ENCODE assay signal across 20 cellular contexts in genomic region chr9:126515873-126516505, GRCh38.
DNase-seq lines count a peak whose midpoint lies in the region; ATAC-seq, FAIRE-seq and TF ChIP-seq lines count a peak whose summit lies in the region.
"Had no signal": no experiment of that assay in that cellular context is flagged by ENCODE, and none has a peak within 500 bp of the region (broad histone marks: within the 10 kb centered on the region; RNA-seq: fewer than 3 reads in every experiment).

No MANE protein-coding gene starts in this region.

- ATAC-seq in HG03139 (IDR thresholded peaks at IDR 0.05; ENCODE audit: unreplicated experiment): no peak

- peak overlapping the region; percentile 31; the same call in 1 of the 2 replicates for H3K9ac ChIP-seq in KMS-11
- no peak overlapping the region for H3K9ac ChIP-seq in endodermal cell (ENCODE audit: extremely low read depth, low read length, poor library complexity, severe bottlenecking)

- CTCF ChIA-PET in activated CD4-positive, alpha-beta memory T cell treated with anti-CD3 and anti-CD28 coated beads, Interleukin-2, amount 10 ng/mL, durations not matched to agents 7 days and 5 days (lab: Charles Lee): interaction anchor here (1.5 to 3.5 kb wide), 6 partner anchors 9 to 41 kb away, joined by 4 to 24 read pairs (median 8); no protein-coding TSS in a partner anchor
- CTCF ChIA-PET in activated CD4-positive, alpha-beta memory T cell treated with anti-CD3 and anti-CD28 coated beads for 36 hours (lab: Charles Lee): interaction anchor here (1.5 to 12.5 kb wide), 4 partner anchors 10 to 40 kb away, joined by 7 to 111 read pairs (median 14); no protein-coding TSS in a partner anchor

- intact Hi-C loops in activated CD4-positive, alpha-beta memory T cell treated with anti-CD3 and anti-CD28 coated beads for 36 hours (cut with micrococcal nuclease): loop anchor here (2.0 to 10.0 kb wide), 4 partner anchors 41 to 991 kb away; no protein-coding TSS in a partner anchor

- H3K9me3 ChIP-seq in endodermal cell (ENCODE audit: control insufficient read depth, low read length): no peaks in the 10 kb centered on the region
- H3K9me3 ChIP-seq: A549, HAP-1, stomach, uterus had no signal

- no peak overlapping the region for H3K4me3 ChIP-seq in KMS-11 (IDR thresholded peaks at IDR 0.05; ENCODE audit: insufficient read depth, low read depth, low read length)
- no peak overlapping the region for H3K4me3 ChIP-seq in endodermal cell (ENCODE audit: low read length)
- H3K4me3 ChIP-seq: HAP-1, uterus had no signal

- POLR2A ChIA-PET in activated CD4-positive, alpha-beta memory T cell treated with anti-CD3 and anti-CD28 coated beads, Interleukin-2, amount 10 ng/mL, durations not matched to agents 7 days and 5 days (lab: Charles Lee): interaction anchor here (1.3 to 2.8 kb wide), 4 partner anchors 8 to 44 kb away, joined by 3 to 8 read pairs (median 6); no protein-coding TSS in a partner anchor
- POLR2A ChIA-PET in activated CD4-positive, alpha-beta memory T cell treated with anti-CD3 and anti-CD28 coated beads for 36 hours (lab: Charles Lee): interaction anchor here (0.8 to 1.0 kb wide), 2 partner anchors 14 to 45 kb away, joined by 3 to 6 read pairs; no protein-coding TSS in a partner anchor

- WGBS in endodermal cell (ENCODE audit: insufficient coverage in 1 of 2, insufficient read length in 1 of 2), 2 experiments: 69 to 75% methylated on average over 7 to 13 of the region's 14 CpGs

- peak overlapping the region; percentile 73 for H3K27ac Mint-ChIP-seq in activated CD4-positive, alpha-beta memory T cell treated with anti-CD3 and anti-CD28 coated beads, Interleukin-2, amount 10 ng/mL, durations not matched to agents 7 days and 5 days
- no peak overlapping the region for H3K27ac Mint-ChIP-seq in activated CD4-positive, alpha-beta memory T cell treated with anti-CD3 and anti-CD28 coated beads for 36 hours
- peak overlapping the region; percentile 56 for H3K27ac Mint-ChIP-seq in endodermal cell
- H3K27ac Mint-ChIP-seq in osteocyte (ENCODE audit: unreplicated experiment): peak overlapping the region; percentile 82

- peak overlapping the region; percentile 70 for H3K4me3 Mint-ChIP-seq in activated CD4-positive, alpha-beta memory T cell treated with anti-CD3 and anti-CD28 coated beads, Interleukin-2, amount 10 ng/mL, durations not matched to agents 7 days and 5 days
- H3K4me3 Mint-ChIP-seq in activated CD4-positive, alpha-beta memory T cell treated with anti-CD3 and anti-CD28 coated beads for 36 hours: no peak overlapping the region
- no peak overlapping the region for H3K4me3 Mint-ChIP-seq in endodermal cell
- no peak overlapping the region for H3K4me3 Mint-ChIP-seq in osteocyte (ENCODE audit: unreplicated experiment)

- H3K4me1 ChIP-seq in KMS-11 (ENCODE audit: low read depth, poor library complexity, severe bottlenecking) (peaks cover 54% of the 10 kb centered on the region), endodermal cell (ENCODE audit: control insufficient read depth, insufficient read depth, low read length) (peaks cover 34% of the 10 kb centered on the region)
- H3K4me1 ChIP-seq: uterus had no signal

- peaks cover 73% of the 10 kb centered on the region for H3K27me3 Mint-ChIP-seq in activated CD4-positive, alpha-beta memory T cell treated with anti-CD3 and anti-CD28 coated beads, Interleukin-2, amount 10 ng/mL, durations not matched to agents 7 days and 5 days
- H3K27me3 Mint-ChIP-seq in activated CD4-positive, alpha-beta memory T cell treated with anti-CD3 and anti-CD28 coated beads for 36 hours: peaks cover 61% of the 10 kb centered on the region
- peaks cover 8% of the 10 kb centered on the region for H3K27me3 Mint-ChIP-seq in endodermal cell (ENCODE audit: insufficient read depth)
- H3K27me3 Mint-ChIP-seq in osteocyte (ENCODE audit: unreplicated experiment): peaks cover 8% of the 10 kb centered on the region

- H4K20me1 ChIP-seq in KMS-11 (ENCODE audit: insufficient read depth): no peaks in the 10 kb centered on the region

- no peak for DNase-seq in activated CD4-positive, alpha-beta memory T cell treated with anti-CD3 and anti-CD28 coated beads, Interleukin-2, amount 10 ng/mL, durations not matched to agents 7 days and 5 days
- no peak for DNase-seq in activated CD4-positive, alpha-beta memory T cell treated with anti-CD3 and anti-CD28 coated beads for 36 hours
- DNase-seq in endodermal cell: no peak
- DNase-seq in osteocyte (ENCODE audit: extremely low spot score, unreplicated experiment): no peak
- no peak for DNase-seq in T1000 (lab: John Stamatoyannopoulos, UW)
- DNase-seq in RCC 7860 (ENCODE audit: low spot score): no peak
- DNase-seq: activated CD4-positive, alpha-beta T cell treated with anti-CD3 and anti-CD28 coated beads, Interleukin-2, amount 50 U/mL, for 1 hour; activated effector memory CD4-positive, alpha-beta T cell treated with Interleukin-2 at 50 U/mL for 16 hours; DMS79; NCI-H1417 treated with DMSO at 0.1 percent for 48 hours; NCI-H2171; NCI-H82; stomach had no signal

- no peak for FAIRE-seq in RCC 7860 (lab: Jason Lieb, UNC)
- FAIRE-seq: A549, GM18507 had no signal

- H3K4me2 ChIP-seq in KMS-11: peak overlapping the region; percentile 75; the same call in 1 of the 2 replicates

- peaks cover 44% of the 10 kb centered on the region for H3K4me1 Mint-ChIP-seq in activated CD4-positive, alpha-beta memory T cell treated with anti-CD3 and anti-CD28 coated beads, Interleukin-2, amount 10 ng/mL, durations not matched to agents 7 days and 5 days
- H3K4me1 Mint-ChIP-seq in activated CD4-positive, alpha-beta memory T cell treated with anti-CD3 and anti-CD28 coated beads for 36 hours (ENCODE audit: low read depth): peaks cover 42% of the 10 kb centered on the region
- H3K4me1 Mint-ChIP-seq in endodermal cell: peaks cover 56% of the 10 kb centered on the region
- peaks cover 40% of the 10 kb centered on the region for H3K4me1 Mint-ChIP-seq in osteocyte (ENCODE audit: unreplicated experiment)

- H3K36me3 Mint-ChIP-seq in activated CD4-positive, alpha-beta memory T cell treated with anti-CD3 and anti-CD28 coated beads, Interleukin-2, amount 10 ng/mL, durations not matched to agents 7 days and 5 days (ENCODE audit: low read depth): no peaks in the 10 kb centered on the region
- no peaks in the 10 kb centered on the region for H3K36me3 Mint-ChIP-seq in activated CD4-positive, alpha-beta memory T cell treated with anti-CD3 and anti-CD28 coated beads for 36 hours
- no peaks in the 10 kb centered on the region for H3K36me3 Mint-ChIP-seq in endodermal cell (ENCODE audit: low read depth)
- no peaks in the 10 kb centered on the region for H3K36me3 Mint-ChIP-seq in osteocyte (ENCODE audit: unreplicated experiment)

- no peak for TF ChIP-seq CTCF in KMS-11 (conservative IDR thresholded peaks at IDR 0.05; ENCODE audit: low read depth, low read length)
- no peak for TF ChIP-seq CTCF in endodermal cell (conservative IDR thresholded peaks at IDR 0.05)
- TF ChIP-seq CTCF in osteocyte (IDR thresholded peaks at IDR 0.05): no peak

- no peaks in the 10 kb centered on the region for H3K79me2 ChIP-seq in KMS-11 (ENCODE audit: insufficient read depth, low read depth)

- H3K27me3 ChIP-seq in KMS-11 (ENCODE audit: insufficient read depth, low read depth) (no peaks in the 10 kb centered on the region), endodermal cell (ENCODE audit: control insufficient read depth, insufficient read depth, low read length, poor library complexity, severe bottlenecking) (no peaks in the 10 kb centered on the region)

- no peak overlapping the region; the same call in 1 of the 2 replicates for H3K27ac ChIP-seq in KMS-11
- no peak overlapping the region for H3K27ac ChIP-seq in endodermal cell (ENCODE audit: low read depth, low read length)
- H3K27ac ChIP-seq: A549, SK-N-MC, uterus had no signal

- H2AFZ ChIP-seq in KMS-11 (ENCODE audit: low read depth): no peak overlapping the region

- H3K9me3 Mint-ChIP-seq in activated CD4-positive, alpha-beta memory T cell treated with anti-CD3 and anti-CD28 coated beads, Interleukin-2, amount 10 ng/mL, durations not matched to agents 7 days and 5 days: no peaks in the 10 kb centered on the region
- H3K9me3 Mint-ChIP-seq in activated CD4-positive, alpha-beta memory T cell treated with anti-CD3 and anti-CD28 coated beads for 36 hours: no peaks in the 10 kb centered on the region
- no peaks in the 10 kb centered on the region for H3K9me3 Mint-ChIP-seq in endodermal cell
- no peaks in the 10 kb centered on the region for H3K9me3 Mint-ChIP-seq in osteocyte (ENCODE audit: unreplicated experiment)

- H3K36me3 ChIP-seq in KMS-11 (ENCODE audit: insufficient read depth) (no peaks in the 10 kb centered on the region), endodermal cell (ENCODE audit: control insufficient read depth, insufficient read depth, low read length) (no peaks in the 10 kb centered on the region)
- H3K36me3 ChIP-seq: HAP-1, stomach, uterus had no signal
